7 cellular contexts compared by ENCODE assay signal in the genomic region with DNA sequence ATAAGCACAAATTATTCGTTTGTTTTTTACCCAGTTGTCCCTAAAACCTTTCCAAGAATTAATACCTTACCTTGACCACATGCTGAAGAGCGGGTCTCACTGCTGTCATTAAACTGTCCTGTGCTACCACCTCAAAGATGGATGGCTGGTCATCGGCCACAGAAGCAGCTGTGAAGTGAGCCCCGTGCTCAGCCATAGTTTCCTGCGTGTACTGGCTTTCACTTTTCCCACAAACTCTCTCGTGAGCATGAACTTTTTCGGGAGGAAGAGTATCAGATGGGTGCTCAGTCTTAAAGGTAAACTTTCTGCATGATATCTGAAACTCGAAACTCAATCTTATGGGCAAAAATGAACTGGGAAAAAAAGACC. TPM values are rescaled to one million over a fixed set of nuclear protein-coding genes. Genes with fewer than 3 reads are reported as not detected.
DNase-seq lines count a peak whose midpoint lies in the region; ATAC-seq and TF ChIP-seq lines count a peak whose summit lies in the region.

No MANE protein-coding gene starts in this region.

- H3K23ac ChIP-seq in H9 (ENCODE audit: insufficient read length, low read depth, low read length) = no peak overlapping the region

- H3K27ac Mint-ChIP-seq in H9 = peak overlapping the region in 2 of 3 experiments; percentile 17 to 96; a peak in 3 of 7 replicates

- H4K8ac ChIP-seq in H9 (replicated peaks; ENCODE audit: insufficient read length, low read depth, low read length) = no peak overlapping the region

- no peak overlapping the region for H3K4ac ChIP-seq in H9 (ENCODE audit: low read depth, low read length)

- no peak for DNase-seq in H9
- DNase-seq in SK-N-SH = peak; percentile 22
- DNase-seq in COLO829 (ENCODE audit: low spot score) = no peak
- no peak for DNase-seq in pons (ENCODE audit: low spot score)

- H3K56ac ChIP-seq in H9 (ENCODE audit: insufficient read length, low read depth, low read length) = no peak overlapping the region

- H2AFZ ChIP-seq in H9 (ENCODE audit: low read length) (no peak overlapping the region), SK-N-SH (ENCODE audit: low read depth) (peak overlapping the region; percentile 85), neuron (ENCODE audit: low read depth, low read length) (peak overlapping the region; percentile 49)

- H3K36me3 ChIP-seq in SK-N-SH (replicated peaks in 1 of 2; ENCODE audit: control insufficient read depth in 1 of 2, insufficient read depth in 2 of 2, low read length in 1 of 2) (peaks cover 14 to 23% of the 10 kb centered on the region in 2 experiments), neuron (ENCODE audit: insufficient read depth, low read length) (peaks cover 22% of the 10 kb centered on the region)

- peak; percentile 30 for ATAC-seq in esophagus mucosa
- no peak for ATAC-seq in activated CD4-positive, CD25-positive, alpha-beta regulatory T cell treated with anti-CD3 and anti-CD28 coated beads, Interleukin-2, amount 50 U/mL, for 24 hours

- H3K9ac ChIP-seq in H9 (ENCODE audit: extremely low read depth, insufficient read length, low read length) (peak overlapping the region; percentile 36), SK-N-SH (peak overlapping the region; percentile 90)

- H3K4me2 ChIP-seq in H9 (ENCODE audit: insufficient read depth, insufficient read length, low read length) = peak overlapping the region; percentile 87
- H3K4me2 ChIP-seq in SK-N-SH = peak overlapping the region; percentile 94

- H3K9me2 ChIP-seq in SK-N-SH = no peaks in the 10 kb centered on the region

- H3K27me3 Mint-ChIP-seq in H9 (ENCODE audit: low read depth) = peaks cover 1% of the 10 kb centered on the region; the same call in 1 of the 2 replicates

- H3K4me3 ChIP-seq in SK-N-SH (ENCODE audit: low read depth in 2 of 2, low read length in 1 of 2) = peak overlapping the region; percentile 89 to 94
- H3K4me3 ChIP-seq in neuron (ENCODE audit: low read length) = peak overlapping the region; percentile 71

- H2BK120ac ChIP-seq in H9 (ENCODE audit: low read depth, low read length, poor library complexity, severe bottlenecking) = no peak overlapping the region

- peaks cover 0 to 20% (median 4%) of the 10 kb centered on the region in 3 experiments; a peak in 3 of 7 replicates for H3K36me3 Mint-ChIP-seq in H9 (ENCODE audit: insufficient read depth in 1 of 3, low read depth in 3 of 3)

- no peak overlapping the region for H2BK5ac ChIP-seq in H9 (ENCODE audit: insufficient read length, low read length)

- H2BK15ac ChIP-seq in H9 (ENCODE audit: low read depth, low read length) = no peak overlapping the region

- H3K9me3 Mint-ChIP-seq in H9 = no peaks in the 10 kb centered on the region

- TF ChIP-seq RAD21 in SK-N-SH (IDR thresholded peaks at IDR 0.05; ENCODE audit: low read length) = no peak

- no peak overlapping the region for H3K18ac ChIP-seq in H9 (ENCODE audit: insufficient read length, low read depth, low read length)

- no peak overlapping the region for H3K27ac ChIP-seq in H9 (ENCODE audit: insufficient read length, low read depth, low read length)
- H3K27ac ChIP-seq in SK-N-SH (ENCODE audit: low read depth in 2 of 2, low read length in 1 of 2) = peak overlapping the region; percentile 58 to 78; a peak in 3 of 4 replicates

- peak overlapping the region; percentile 94 for H3K4me3 Mint-ChIP-seq in H9

- H3K14ac ChIP-seq in H9 (ENCODE audit: insufficient read depth, low read length) = no peak overlapping the region

- no CpG with 5 or more reads among the region's 8 CpGs for WGBS in H9 (ENCODE audit: extremely low coverage, insufficient read length, low lambda C conversion rate)
- 9% methylated on average over 8 of the region's 8 CpGs for WGBS in SK-N-SH (ENCODE audit: low lambda C conversion rate)

- POLR2A ChIA-PET in SK-N-SH (lab: Yijun Ruan, JAX) = interaction anchor here (0.8 to 3.8 kb wide), 6 partner anchors 8 to 231 kb away, joined by 3 to 27 read pairs (median 7); a partner anchor contains a TSS

- H3K27me3 ChIP-seq in H9 (ENCODE audit: insufficient read depth, low read length) = no peaks in the 10 kb centered on the region
- no peaks in the 10 kb centered on the region for H3K27me3 ChIP-seq in SK-N-SH (ENCODE audit: insufficient read depth)
- no peaks in the 10 kb centered on the region for H3K27me3 ChIP-seq in neuron (ENCODE audit: insufficient read depth, low read length)

- no peak for TF ChIP-seq EP300 in SK-N-SH (IDR thresholded peaks at IDR 0.05; ENCODE audit: borderline replicate concordance in 1 of 2, low read depth in 1 of 2, low read length in 1 of 2)

- no peak overlapping the region for H2BK12ac ChIP-seq in H9 (ENCODE audit: insufficient read length, low read depth, low read length)

- no peaks in the 10 kb centered on the region for H3K79me2 ChIP-seq in H9 (ENCODE audit: insufficient read depth, low read length)
- peaks cover 24% of the 10 kb centered on the region for H3K79me2 ChIP-seq in SK-N-SH (ENCODE audit: insufficient read depth)

- H3K9me3 ChIP-seq in H9 (ENCODE audit: control insufficient read depth, low read depth, low read length) = no peaks in the 10 kb centered on the region
- no peaks in the 10 kb centered on the region for H3K9me3 ChIP-seq in SK-N-SH
- no peaks in the 10 kb centered on the region for H3K9me3 ChIP-seq in neuron (ENCODE audit: low read length)

- peaks cover 9 to 10% of the 10 kb centered on the region in 2 experiments for H3K4me1 Mint-ChIP-seq in H9

- H2BK20ac ChIP-seq in H9 (ENCODE audit: low read depth, low read length, poor library complexity, severe bottlenecking) = no peak overlapping the region

- no peaks in the 10 kb centered on the region for H3K79me1 ChIP-seq in H9 (ENCODE audit: insufficient read depth, low read depth, low read length, poor library complexity, severe bottlenecking)

- no peak overlapping the region for H4K91ac ChIP-seq in H9 (ENCODE audit: insufficient read length, low read depth, low read length)

- CTCF ChIA-PET in SK-N-SH (lab: Yijun Ruan, JAX) = interaction anchor here (1.0 to 2.6 kb wide), 3 partner anchors 34 to 186 kb away, joined by 4 to 17 read pairs (median 10); no protein-coding TSS in a partner anchor

- no peak overlapping the region for H4K5ac ChIP-seq in H9 (ENCODE audit: insufficient read length, low read depth, low read length)

- no peaks in the 10 kb centered on the region for H4K20me1 ChIP-seq in H9 (ENCODE audit: control insufficient read depth, insufficient read depth, insufficient read length)
- no peaks in the 10 kb centered on the region for H4K20me1 ChIP-seq in SK-N-SH (ENCODE audit: insufficient read depth)

- H2AK5ac ChIP-seq in H9 (ENCODE audit: insufficient read length, low read length) = no peak overlapping the region

- peaks cover 25% of the 10 kb centered on the region for H3F3A ChIP-seq in SK-N-SH (replicated peaks; ENCODE audit: insufficient read depth)

- TF ChIP-seq CTCF in H9 (conservative IDR thresholded peaks at IDR 0.05) (no peak), SK-N-SH (IDR thresholded peaks at IDR 0.05) (no peak)

- no peak overlapping the region for H3T11ph ChIP-seq in H9 (ENCODE audit: low read length)

- H3K4me1 ChIP-seq in H9 (ENCODE audit: insufficient read depth, low read length) (no peaks in the 10 kb centered on the region), SK-N-SH (ENCODE audit: control insufficient read depth in 1 of 2, insufficient read depth in 2 of 2, low read depth in 1 of 2, low read length in 1 of 2) (peaks cover 0 to 16% of the 10 kb centered on the region in 2 experiments; a peak in 3 of 4 replicates), neuron (ENCODE audit: insufficient read depth, low read length) (peaks cover 20% of the 10 kb centered on the region)

- H3K23me2 ChIP-seq in H9 (ENCODE audit: insufficient read length, low read depth, low read length, poor library complexity, severe bottlenecking) = peaks cover 8% of the 10 kb centered on the region

TF ChIP-seq in SK-N-SH, 30 proteins besides CTCF, POLR2A, EP300 and RAD21 (continues in another document):
- TF ChIP-seq TAF1 (IDR thresholded peaks at IDR 0.05; ENCODE audit: borderline replicate concordance, low read depth, low read length) (no peak), NRF1 (IDR thresholded peaks at IDR 0.05; ENCODE audit: low read depth, low read length) (no peak), TEAD4 (IDR thresholded peaks at IDR 0.05; ENCODE audit: borderline replicate concordance, insufficient read depth) (no peak), SIN3A (IDR thresholded peaks at IDR 0.05; ENCODE audit: borderline replicate concordance, low read depth, low read length) (no peak), RXRA (IDR thresholded peaks at IDR 0.05; ENCODE audit: borderline replicate concordance, low read depth) (no peak)

RNA-seq across cellular contexts. Expression of a gene that starts 0.6 kb away (rescaled TPM):
- 5.4 and 5.8 TPM in 2 replicates for total RNA-seq in H9 (2021)
- polyA plus RNA-seq in SK-N-SH (2012; rRNA removed) = 4.3 and 5.4 TPM in 2 replicates
- 4.5 and 4.9 TPM in 2 replicates for polyA plus RNA-seq in SK-N-SH (2012; cell fraction: cytosol; rRNA removed)
- 3.8 and 4.3 TPM in 2 replicates for polyA plus RNA-seq in SK-N-SH (2012; cell fraction: nucleus; rRNA removed)
- 3.9 TPM for total RNA-seq in esophagus mucosa

RNA-seq across cellular contexts. Expression of a gene that starts 9.3 kb away (rescaled TPM):
- total RNA-seq in H9 (2021) (208 and 217 TPM in 2 replicates), esophagus mucosa (37.9 TPM)
- polyA plus RNA-seq in SK-N-SH (2012; rRNA removed) = 97.8 and 135 TPM in 2 replicates
- 105 and 114 TPM in 2 replicates for polyA plus RNA-seq in SK-N-SH (2012; cell fraction: cytosol; rRNA removed)
- polyA plus RNA-seq in SK-N-SH (2012; cell fraction: nucleus; rRNA removed) = 70.8 and 121 TPM in 2 replicates

RNA-seq across cellular contexts. Expression of a gene that starts 17.2 kb away (rescaled TPM):
- total RNA-seq in H9 (2021) (not detected in 2 replicates), esophagus mucosa (not detected)
- polyA plus RNA-seq in SK-N-SH (2012; rRNA removed) = not detected in 2 replicates
- not detected in 2 replicates for polyA plus RNA-seq in SK-N-SH (2012; cell fraction: cytosol; rRNA removed)
- not detected in 2 replicates for polyA plus RNA-seq in SK-N-SH (2012; cell fraction: nucleus; rRNA removed)

RNA-seq across cellular contexts. Expression of a gene that starts 40.3 kb away (rescaled TPM):
- not detected in 2 replicates for total RNA-seq in H9 (2021)
- polyA plus RNA-seq in SK-N-SH (2012; rRNA removed) = not detected in 2 replicates
- polyA plus RNA-seq in SK-N-SH (2012; cell fraction: cytosol; rRNA removed) = not detected in 2 replicates
- not detected in 2 replicates for polyA plus RNA-seq in SK-N-SH (2012; cell fraction: nucleus; rRNA removed)
- 0.40 TPM for total RNA-seq in esophagus mucosa
